Comparison of ENCODE assay signal across 8 cellular contexts in the genomic region with DNA sequence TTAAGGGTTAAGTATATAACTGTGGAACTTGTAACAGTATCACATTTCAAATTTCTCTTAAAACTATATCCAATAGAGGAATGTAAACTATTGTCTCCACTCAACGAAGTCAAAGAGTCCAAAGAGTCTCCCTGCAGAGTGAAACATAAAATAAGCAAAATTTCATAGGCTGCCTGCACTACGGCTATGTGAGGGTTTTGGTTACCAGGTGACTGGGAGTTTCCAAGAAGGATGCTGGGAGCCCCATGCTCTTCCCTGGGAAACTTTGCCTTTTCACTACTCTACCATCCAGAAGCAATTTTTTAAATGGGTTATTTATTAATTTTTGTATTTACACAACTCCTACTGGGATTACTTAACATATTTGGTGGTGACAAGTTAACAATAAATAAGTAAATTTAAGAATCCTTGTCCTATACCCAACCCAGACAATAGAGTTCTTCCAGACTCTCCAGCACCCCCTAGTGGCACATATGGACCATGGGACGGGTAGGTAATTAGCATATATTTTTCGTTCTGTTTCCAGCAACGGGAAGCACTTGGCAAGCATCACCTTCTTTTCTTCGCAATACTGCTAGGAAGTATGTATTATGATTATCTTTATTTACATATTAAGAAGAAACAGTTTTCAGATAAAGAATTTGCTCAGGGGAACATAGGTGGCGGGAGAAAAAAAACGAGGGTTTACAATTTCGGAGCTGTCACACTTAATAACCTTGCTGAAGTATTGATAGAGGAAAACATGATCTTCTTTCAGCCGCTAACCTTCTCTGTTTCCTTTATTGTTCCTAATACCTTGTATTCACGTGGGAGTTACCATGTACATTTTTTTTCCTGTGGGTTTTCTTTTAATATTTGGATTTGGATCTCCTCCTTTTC. TPM values are rescaled to one million over a fixed set of nuclear protein-coding genes. Genes with fewer than 3 reads are reported as not detected.
DNase-seq lines count a peak whose midpoint lies in the region; ATAC-seq, FAIRE-seq and TF ChIP-seq lines count a peak whose summit lies in the region.

No MANE protein-coding gene starts in this region.

- ATAC-seq in HG03571 (IDR thresholded peaks at IDR 0.05; ENCODE audit: unreplicated experiment), result no peak

- H3K4me3 ChIP-seq in Karpas-422 (ENCODE audit: low read length), result no peak overlapping the region
- 0 out of 2 replicates have a peak overlapping the region, but pooled peaks have one; percentile 16 for H3K4me3 ChIP-seq in SK-N-MC
- H3K4me3 ChIP-seq in bronchial epithelial cell (ENCODE audit: low read depth, low read length), result no peak overlapping the region

- no peak for FAIRE-seq in bronchial epithelial cell (lab: Jason Lieb, UNC)

- DNase-seq in DMS53 treated with DMSO at 0.1 percent for 48 hours (lab: John Stamatoyannopoulos, UW; ENCODE audit: unreplicated experiment), result peak; percentile 70
- DNase-seq in GM20000 (ENCODE audit: low spot score), result peak; percentile 61
- peak; percentile 90 for DNase-seq in Karpas-422
- peak; percentile 58 for DNase-seq in SK-N-MC (ENCODE audit: low read depth, low spot score)
- DNase-seq in bronchial epithelial cell (ENCODE audit: low read depth), result peak; percentile 64
- peak; percentile 63 for DNase-seq in left kidney (ENCODE audit: low read depth, low spot score)
- DNase-seq in stimulated activated CD8-positive, alpha-beta memory T cell treated with anti-CD3 and anti-CD28 coated beads, Interleukin-4, amount 100 ng/mL, for 24 hours (ENCODE audit: low read depth), result peak; percentile 9

- H3K9me3 ChIP-seq in Karpas-422 (ENCODE audit: low read length) (no peaks in the 10 kb centered on the region), SK-N-MC (ENCODE audit: low read depth, low read length) (no peaks in the 10 kb centered on the region)

- TF ChIP-seq CTCF in GM20000 (IDR thresholded peaks at IDR 0.05; ENCODE audit: extremely low read depth, missing control alignments) (peak; percentile 89), bronchial epithelial cell (IDR thresholded peaks at IDR 0.05; ENCODE audit: insufficient read depth, low read length, severe bottlenecking) (peak; percentile 62)

- H3K27me3 ChIP-seq in Karpas-422 (ENCODE audit: low read length), result no peaks in the 10 kb centered on the region
- no peaks in the 10 kb centered on the region for H3K27me3 ChIP-seq in bronchial epithelial cell (ENCODE audit: control insufficient read depth, insufficient read depth, low read length)

- no peaks in the 10 kb centered on the region for H4K20me1 ChIP-seq in Karpas-422 (ENCODE audit: insufficient read depth, low read depth, low read length)

- H3K9me2 ChIP-seq in Karpas-422 (replicated peaks; ENCODE audit: insufficient read depth, low read length), result no peaks in the 10 kb centered on the region

- H3K36me3 ChIP-seq in Karpas-422 (ENCODE audit: insufficient read depth, low read length) (no peaks in the 10 kb centered on the region), SK-N-MC (ENCODE audit: insufficient read depth, low read length) (no peaks in the 10 kb centered on the region), bronchial epithelial cell (ENCODE audit: control insufficient read depth, insufficient read depth, low read length) (no peaks in the 10 kb centered on the region)

- no peaks in the 10 kb centered on the region; the same call in 1 of the 2 replicates for H3K4me1 ChIP-seq in Karpas-422 (ENCODE audit: low read length)

- no peaks in the 10 kb centered on the region for H3K79me2 ChIP-seq in Karpas-422 (ENCODE audit: low read length)

- H2AFZ ChIP-seq in Karpas-422 (ENCODE audit: low read length), result no peak overlapping the region

- peak overlapping the region; percentile 26 for H3K4me2 ChIP-seq in Karpas-422 (ENCODE audit: low read depth, low read length, poor library complexity, severe bottlenecking)

- H3K27ac ChIP-seq in Karpas-422 (ENCODE audit: low read length) (no peak overlapping the region), SK-N-MC (no peak overlapping the region)

- H3K9ac ChIP-seq in Karpas-422 (ENCODE audit: low read length), result no peak overlapping the region
- no peak overlapping the region for H3K9ac ChIP-seq in SK-N-MC (ENCODE audit: insufficient read length)

RNA-seq across cellular contexts. Expression of a gene that starts 3.5 kb away (rescaled TPM):
- not detected in 2 replicates for total RNA-seq in Karpas-422 (2014; rRNA removed; shearing (Covaris generic); ENCODE audit: low replicate concordance)
- total RNA-seq in bronchial epithelial cell, result not detected in 2 replicates

RNA-seq across cellular contexts. Expression of a gene that starts 59.7 kb away (rescaled TPM):
- total RNA-seq in Karpas-422 (2014; rRNA removed; shearing (Covaris generic); ENCODE audit: low replicate concordance), result not detected in 2 replicates
- not detected in 2 replicates for total RNA-seq in bronchial epithelial cell

Comparison
In these comparisons a context has a peak if more than half of its experiments do, and no peak if none do; other contexts are left out.
1. DNase-seq: peak in every context shown above with its lines; median percentile 90 in Karpas-422; 70 in DMS53 treated with DMSO at 0.1 percent for 48 hours; 64 in bronchial epithelial cell; 63 in left kidney; 61 in GM20000; 58 in SK-N-MC; 9 in stimulated activated CD8-positive, alpha-beta memory T cell treated with anti-CD3 and anti-CD28 coated beads, Interleukin-4, amount 100 ng/mL, for 24 hours.